In genomic region chr11:65013692-65014145, GRCh38 we compare ENCODE assay signal across 1 cellular context.
TF ChIP-seq lines count a peak whose summit lies in the region.

No MANE protein-coding gene starts in this region.

TF ChIP-seq in HepG2, 621 proteins besides CTCF, POLR2A, EP300 and RAD21 (continues in another document):
- no peak for TF ChIP-seq HNRNPK (IDR thresholded peaks at IDR 0.05; ENCODE audit: low read depth, low read length, poor library complexity, severe bottlenecking)
- peak; percentile 65; the same call in 1 of the 2 replicates for TF ChIP-seq MTA1 (CRISPR knock-in tag; IDR thresholded peaks at IDR 0.05; ENCODE audit: borderline replicate concordance)
- peak; percentile 55 for TF ChIP-seq HNRNPLL (IDR thresholded peaks at IDR 0.05; ENCODE audit: low read depth, low read length, poor library complexity, severe bottlenecking)
- no peak for TF ChIP-seq ZNF564 (CRISPR knock-in tag; IDR thresholded peaks at IDR 0.05)
- no peak for TF ChIP-seq KAT2B (IDR thresholded peaks at IDR 0.05; ENCODE audit: borderline replicate concordance, low read depth, low read length)
- TF ChIP-seq, protein P1, sequence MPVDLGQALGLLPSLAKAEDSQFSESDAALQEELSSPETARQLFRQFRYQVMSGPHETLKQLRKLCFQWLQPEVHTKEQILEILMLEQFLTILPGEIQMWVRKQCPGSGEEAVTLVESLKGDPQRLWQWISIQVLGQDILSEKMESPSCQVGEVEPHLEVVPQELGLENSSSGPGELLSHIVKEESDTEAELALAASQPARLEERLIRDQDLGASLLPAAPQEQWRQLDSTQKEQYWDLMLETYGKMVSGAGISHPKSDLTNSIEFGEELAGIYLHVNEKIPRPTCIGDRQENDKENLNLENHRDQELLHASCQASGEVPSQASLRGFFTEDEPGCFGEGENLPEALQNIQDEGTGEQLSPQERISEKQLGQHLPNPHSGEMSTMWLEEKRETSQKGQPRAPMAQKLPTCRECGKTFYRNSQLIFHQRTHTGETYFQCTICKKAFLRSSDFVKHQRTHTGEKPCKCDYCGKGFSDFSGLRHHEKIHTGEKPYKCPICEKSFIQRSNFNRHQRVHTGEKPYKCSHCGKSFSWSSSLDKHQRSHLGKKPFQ (CRISPR knock-in tag; IDR thresholded peaks at IDR 0.05; ENCODE audit: insufficient replicate concordance): peak; percentile 89
- TF ChIP-seq HOXA9 (CRISPR knock-in tag; IDR thresholded peaks at IDR 0.05; ENCODE audit: borderline replicate concordance): no peak; the same call in 1 of the 2 replicates
- peak; percentile 86; the same call in 1 of the 2 replicates for TF ChIP-seq ZNF280B (CRISPR knock-in tag; IDR thresholded peaks at IDR 0.05; ENCODE audit: borderline replicate concordance)
- no peak for TF ChIP-seq NBN (conservative IDR thresholded peaks at IDR 0.05)
- TF ChIP-seq SCMH1 (CRISPR knock-in tag; IDR thresholded peaks at IDR 0.05; ENCODE audit: borderline replicate concordance): no peak
- peak; percentile 80 for TF ChIP-seq NRL (CRISPR knock-in tag; IDR thresholded peaks at IDR 0.05; ENCODE audit: borderline replicate concordance)
- TF ChIP-seq PATZ1 (CRISPR knock-in tag; IDR thresholded peaks at IDR 0.05): peak; percentile 61; the same call in 1 of the 2 replicates
- TF ChIP-seq GABPA (IDR thresholded peaks at IDR 0.05; ENCODE audit: low read depth, low read length): no peak
- peak; percentile 44 for TF ChIP-seq GABPA (CRISPR knock-in tag; IDR thresholded peaks at IDR 0.05; ENCODE audit: low read depth)
- peak; percentile 81 for TF ChIP-seq GATAD1 (CRISPR knock-in tag; IDR thresholded peaks at IDR 0.05)
- TF ChIP-seq, protein P2, sequence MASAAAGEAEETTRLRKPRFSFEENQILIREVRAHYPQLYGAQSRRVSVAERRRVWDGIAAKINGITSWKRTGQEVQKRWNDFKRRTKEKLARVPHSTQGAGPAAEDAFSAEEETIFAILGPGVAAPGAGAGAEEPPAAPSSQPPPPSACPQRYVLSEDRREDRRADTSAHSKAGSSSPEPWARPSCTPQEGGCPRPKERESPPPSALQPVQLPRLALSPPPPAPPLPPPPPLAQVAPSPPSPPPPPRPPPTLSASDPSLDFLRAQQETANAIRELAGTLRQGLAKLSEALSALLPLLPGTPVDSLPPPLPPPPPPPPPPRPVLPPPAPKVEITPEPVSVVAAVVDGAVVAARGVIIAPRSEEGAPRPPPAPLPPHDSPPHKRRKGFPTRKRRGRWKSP (CRISPR knock-in tag; IDR thresholded peaks at IDR 0.05): peak; percentile 72
- TF ChIP-seq ZNF720 (CRISPR knock-in tag; IDR thresholded peaks at IDR 0.05): no peak
- TF ChIP-seq SIX1 (CRISPR knock-in tag; IDR thresholded peaks at IDR 0.05; ENCODE audit: borderline replicate concordance): no peak
- TF ChIP-seq, protein P3, sequence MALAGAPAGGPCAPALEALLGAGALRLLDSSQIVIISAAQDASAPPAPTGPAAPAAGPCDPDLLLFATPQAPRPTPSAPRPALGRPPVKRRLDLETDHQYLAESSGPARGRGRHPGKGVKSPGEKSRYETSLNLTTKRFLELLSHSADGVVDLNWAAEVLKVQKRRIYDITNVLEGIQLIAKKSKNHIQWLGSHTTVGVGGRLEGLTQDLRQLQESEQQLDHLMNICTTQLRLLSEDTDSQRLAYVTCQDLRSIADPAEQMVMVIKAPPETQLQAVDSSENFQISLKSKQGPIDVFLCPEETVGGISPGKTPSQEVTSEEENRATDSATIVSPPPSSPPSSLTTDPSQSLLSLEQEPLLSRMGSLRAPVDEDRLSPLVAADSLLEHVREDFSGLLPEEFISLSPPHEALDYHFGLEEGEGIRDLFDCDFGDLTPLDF (CRISPR knock-in tag; IDR thresholded peaks at IDR 0.05): peak; percentile 73; the same call in 1 of the 2 replicates
- no peak for TF ChIP-seq NONO (IDR thresholded peaks at IDR 0.05)
- TF ChIP-seq NONO (CRISPR knock-in tag; conservative IDR thresholded peaks at IDR 0.05): peak; percentile 61
- no peak for TF ChIP-seq RXRA (CRISPR knock-in tag; IDR thresholded peaks at IDR 0.05)
- TF ChIP-seq TERF1 (CRISPR knock-in tag; IDR thresholded peaks at IDR 0.05): no peak
- peak; percentile 75 for TF ChIP-seq ZGPAT (CRISPR knock-in tag; IDR thresholded peaks at IDR 0.05)
- TF ChIP-seq PLRG1 (conservative IDR thresholded peaks at IDR 0.05): no peak
- TF ChIP-seq ZNF773 (CRISPR knock-in tag; IDR thresholded peaks at IDR 0.05; ENCODE audit: borderline replicate concordance): no peak
- TF ChIP-seq DMAP1 (CRISPR knock-in tag; IDR thresholded peaks at IDR 0.05): peak; percentile 71
- TF ChIP-seq ZNF292 (CRISPR knock-in tag; IDR thresholded peaks at IDR 0.05; ENCODE audit: borderline replicate concordance, low read depth): no peak
- TF ChIP-seq JUND (CRISPR knock-in tag; IDR thresholded peaks at IDR 0.05): no peak
- TF ChIP-seq REL (CRISPR knock-in tag; conservative IDR thresholded peaks at IDR 0.05): no peak; the same call in 1 of the 2 replicates
- peak; percentile 19; the same call in 1 of the 2 replicates for TF ChIP-seq ARID2 (CRISPR knock-in tag; IDR thresholded peaks at IDR 0.05; ENCODE audit: borderline replicate concordance)
- TF ChIP-seq ZSCAN25 (CRISPR knock-in tag; IDR thresholded peaks at IDR 0.05): peak; percentile 94
- TF ChIP-seq TFE3 (CRISPR knock-in tag; IDR thresholded peaks at IDR 0.05): peak; percentile 85
- TF ChIP-seq MED1 (CRISPR knock-in tag; IDR thresholded peaks at IDR 0.05): peak; percentile 56; the same call in 1 of the 2 replicates
- TF ChIP-seq ZNF503 (CRISPR knock-in tag; IDR thresholded peaks at IDR 0.05): no peak
- TF ChIP-seq RBM39 (IDR thresholded peaks at IDR 0.05; ENCODE audit: low read depth, low read length, poor library complexity, severe bottlenecking): peak; percentile 63
- TF ChIP-seq ZNF10 (CRISPR knock-in tag; IDR thresholded peaks at IDR 0.05; ENCODE audit: borderline replicate concordance, low read depth): no peak
- TF ChIP-seq ARID5B (CRISPR knock-in tag; IDR thresholded peaks at IDR 0.05): peak; percentile 27; the same call in 1 of the 2 replicates
- peak; percentile 71 for TF ChIP-seq RAD51 (IDR thresholded peaks at IDR 0.05; ENCODE audit: borderline replicate concordance)
- TF ChIP-seq NCOA2 (CRISPR knock-in tag; IDR thresholded peaks at IDR 0.05): no peak
